Comparison of ENCODE assay signal across 25 cellular contexts in genomic region chr14:22336031-22336430, GRCh38.
"Had no signal": no experiment of that assay in that cellular context is flagged by ENCODE, and none has a peak within 500 bp of the region (broad histone marks: within the 10 kb centered on the region; RNA-seq: fewer than 3 reads in every experiment).

No MANE protein-coding gene starts in this region.

- H3K4me2 ChIP-seq: smooth muscle cell had no signal

- FAIRE-seq: pancreas had no signal

- ATAC-seq: activated CD4-positive, alpha-beta T cell treated with anti-CD3 and anti-CD28 coated beads for 36 hours; activated CD8-positive, alpha-beta memory T cell treated with anti-CD3 and anti-CD28 coated beads, Interleukin-2, amount 10 ng/mL, durations not matched to agents 7 days and 5 days; activated CD8-positive, alpha-beta T cell treated with anti-CD3 and anti-CD28 coated beads, Interleukin-2, amount 10 ng/mL, durations not matched to agents 7 days and 5 days; activated naive CD8-positive, alpha-beta T cell treated with anti-CD3 and anti-CD28 coated beads, Interleukin-2, amount 50 U/mL, for 24 hours; foreskin keratinocyte; heart right ventricle; mucosa of descending colon; pancreas; psoas muscle; stimulated activated naive B cell treated with anti-CD40 and anti-IgM and Interleukin-4, amounts not matched to agents 10 μg/mL and 1 μg/mL and 100 μg/mL, for 72 hours; upper lobe of right lung had no signal

- H3K4me3 ChIP-seq: breast epithelium, esophagus muscularis mucosa, heart right ventricle, left ventricle myocardium inferior, lung, mucosa of descending colon, pancreas, psoas muscle, smooth muscle cell, stomach, tibial artery, upper lobe of right lung had no signal

- H3K27ac ChIP-seq: esophagus muscularis mucosa, foreskin keratinocyte, heart right ventricle, left ventricle myocardium inferior, pancreas, psoas muscle, stomach, tibial artery, upper lobe of right lung had no signal

- H3K9me3 ChIP-seq: breast epithelium, esophagus muscularis mucosa, heart right ventricle, left ventricle myocardium inferior, mucosa of descending colon, pancreas, psoas muscle, stomach, tibial artery, upper lobe of right lung had no signal

- H3K27me3 ChIP-seq: breast epithelium, esophagus muscularis mucosa, heart right ventricle, pancreas, stomach, tibial artery, upper lobe of right lung had no signal

- DNase-seq: activated CD4-positive, alpha-beta T cell treated with anti-CD3 and anti-CD28 coated beads for 36 hours; activated CD4-positive, CD25-positive, alpha-beta regulatory T cell; activated CD8-positive, alpha-beta memory T cell treated with anti-CD3 and anti-CD28 coated beads, Interleukin-2, amount 10 ng/mL, durations not matched to agents 7 days and 5 days; activated CD8-positive, alpha-beta T cell treated with anti-CD3 and anti-CD28 coated beads, Interleukin-2, amount 10 ng/mL, durations not matched to agents 7 days and 5 days; activated naive CD8-positive, alpha-beta T cell treated with anti-CD3 and anti-CD28 coated beads, Interleukin-2, amount 50 U/mL, for 24 hours; activated T-cell treated with anti-CD3 and anti-CD28 coated beads, Interleukin-2, amount 50 U/mL, for 48 hours; amygdala; central memory CD4-positive, alpha-beta T cell; effector CD4-positive, alpha-beta T cell; foreskin keratinocyte; heart right ventricle; islet precursor cell; left ventricle myocardium inferior; mucosa of descending colon; pancreas; psoas muscle; stimulated activated CD4-positive, alpha-beta T cell treated with anti-CD3 and anti-CD28 coated beads, Interleukin-1b, Interleukin-23, amount 100 ng/mL, for 48 hours; stimulated activated naive B cell treated with anti-CD40 and anti-IgM and Interleukin-4, amounts not matched to agents 10 μg/mL and 1 μg/mL and 100 μg/mL, for 72 hours; stomach; tibial artery; upper lobe of right lung had no signal

- H3K4me1 ChIP-seq: breast epithelium, foreskin keratinocyte had no signal

- H3K36me3 ChIP-seq: breast epithelium, esophagus muscularis mucosa, heart right ventricle, left ventricle myocardium inferior, pancreas, stomach, tibial artery, upper lobe of right lung had no signal
